In the genomic region with DNA sequence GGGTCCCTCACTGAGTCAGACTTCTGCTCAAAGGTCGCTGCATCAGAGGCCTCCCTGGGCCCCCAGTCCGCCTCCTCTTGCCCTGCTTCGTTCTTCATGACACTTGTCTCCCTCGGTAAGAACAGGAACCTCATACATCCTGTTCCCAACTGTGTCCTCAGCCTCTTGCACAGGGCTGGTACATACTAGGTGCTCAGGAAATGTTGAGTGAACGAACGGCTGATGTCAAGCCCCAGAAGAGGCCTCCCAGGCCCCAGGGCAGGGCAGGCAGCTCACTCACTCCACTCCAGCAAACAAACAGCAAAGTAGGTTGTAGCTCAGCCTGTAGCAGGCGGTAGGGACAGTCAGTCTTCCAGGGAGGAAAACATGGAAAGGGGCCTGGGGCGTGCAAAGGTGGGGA, we compare ENCODE assay signal across 28 cellular contexts. TPM values are rescaled to one million over a fixed set of nuclear protein-coding genes. Genes with fewer than 3 reads are reported as not detected.
DNase-seq lines count a peak whose midpoint lies in the region; ATAC-seq and TF ChIP-seq lines count a peak whose summit lies in the region.
"Had no signal": no experiment of that assay in that cellular context is flagged by ENCODE, and none has a peak within 500 bp of the region (broad histone marks: within the 10 kb centered on the region; RNA-seq: fewer than 3 reads in every experiment).

No MANE protein-coding gene starts in this region.

- CTCF ChIA-PET in activated CD4-positive, alpha-beta T cell treated with anti-CD3 and anti-CD28 coated beads for 36 hours (lab: Charles Lee), result interaction anchor here (0.6 kb wide), 1 partner anchor 47 kb away, joined by 3 read pairs; a partner anchor contains a TSS

- H3K27me3 Mint-ChIP-seq in activated CD4-positive, alpha-beta T cell treated with anti-CD3 and anti-CD28 coated beads for 36 hours, result no peaks in the 10 kb centered on the region
- no peaks in the 10 kb centered on the region for H3K27me3 Mint-ChIP-seq in activated naive CD8-positive, alpha-beta T cell treated with anti-CD3 and anti-CD28 coated beads, Interleukin-2, amount 10 ng/mL, durations not matched to agents 7 days and 5 days
- peaks cover 2% of the 10 kb centered on the region for H3K27me3 Mint-ChIP-seq in neural progenitor cell (ENCODE audit: insufficient read depth, low read depth)
- peaks cover 8% of the 10 kb centered on the region for H3K27me3 Mint-ChIP-seq in endothelial cell (ENCODE audit: unreplicated experiment)

- no peak overlapping the region for H3K4me3 Mint-ChIP-seq in activated CD4-positive, alpha-beta T cell treated with anti-CD3 and anti-CD28 coated beads for 36 hours
- H3K4me3 Mint-ChIP-seq in activated naive CD8-positive, alpha-beta T cell treated with anti-CD3 and anti-CD28 coated beads, Interleukin-2, amount 10 ng/mL, durations not matched to agents 7 days and 5 days, result no peak overlapping the region
- H3K4me3 Mint-ChIP-seq in neural progenitor cell (no peak overlapping the region), endothelial cell (ENCODE audit: unreplicated experiment) (no peak overlapping the region)

- H4K20me1 ChIP-seq in neural progenitor cell (ENCODE audit: low read depth), result peaks cover 37% of the 10 kb centered on the region

- no peak overlapping the region for H3K4me3 ChIP-seq in NB4 (ENCODE audit: low read depth, low read length)
- no peak overlapping the region for H3K4me3 ChIP-seq in neural progenitor cell
- no peak overlapping the region for H3K4me3 ChIP-seq in heart left ventricle
- H3K4me3 ChIP-seq: breast epithelium, esophagus muscularis mucosa, skin epidermis, stomach, tibial nerve had no signal

- peaks cover 11% of the 10 kb centered on the region for H3F3A ChIP-seq in neural progenitor cell (ENCODE audit: low read depth)

- intact Hi-C loops in activated CD4-positive, alpha-beta T cell treated with anti-CD3 and anti-CD28 coated beads for 36 hours (cut with DNase I, micrococcal nuclease), result no loop called here
- intact Hi-C loops in heart left ventricle (cut with DNase I), result no loop called here

- peaks cover 2% of the 10 kb centered on the region for H3K9me3 Mint-ChIP-seq in activated CD4-positive, alpha-beta T cell treated with anti-CD3 and anti-CD28 coated beads for 36 hours (ENCODE audit: low read depth)
- H3K9me3 Mint-ChIP-seq in activated naive CD8-positive, alpha-beta T cell treated with anti-CD3 and anti-CD28 coated beads, Interleukin-2, amount 10 ng/mL, durations not matched to agents 7 days and 5 days, result peaks cover 3% of the 10 kb centered on the region
- H3K9me3 Mint-ChIP-seq in neural progenitor cell (no peaks in the 10 kb centered on the region), endothelial cell (ENCODE audit: unreplicated experiment) (no peaks in the 10 kb centered on the region)

- H3K27ac ChIP-seq in neural progenitor cell (no peak overlapping the region), heart left ventricle (no peak overlapping the region)
- H3K27ac ChIP-seq: breast epithelium, esophagus muscularis mucosa, foreskin keratinocyte, stomach, tibial nerve had no signal

- H3K4me1 Mint-ChIP-seq in activated CD4-positive, alpha-beta T cell treated with anti-CD3 and anti-CD28 coated beads for 36 hours, result peaks cover 5% of the 10 kb centered on the region
- peaks cover 9% of the 10 kb centered on the region for H3K4me1 Mint-ChIP-seq in activated naive CD8-positive, alpha-beta T cell treated with anti-CD3 and anti-CD28 coated beads, Interleukin-2, amount 10 ng/mL, durations not matched to agents 7 days and 5 days
- H3K4me1 Mint-ChIP-seq in neural progenitor cell, result peaks cover 38% of the 10 kb centered on the region
- H3K4me1 Mint-ChIP-seq in endothelial cell (ENCODE audit: unreplicated experiment), result peaks cover 8% of the 10 kb centered on the region

- 79 to 88% (median 85%) methylated on average over 8 of the region's 8 CpGs for WGBS in heart left ventricle, 4 donors

- H3K9me3 ChIP-seq in neural progenitor cell (ENCODE audit: low read depth) (no peaks in the 10 kb centered on the region), heart left ventricle (peaks cover 0 to 7% (median 0%) of the 10 kb centered on the region in 12 donors)
- H3K9me3 ChIP-seq: breast epithelium had no signal

- POLR2A ChIA-PET in activated CD4-positive, alpha-beta T cell treated with anti-CD3 and anti-CD28 coated beads for 36 hours (lab: Charles Lee), result no interaction called here
- POLR2A ChIA-PET in activated naive CD8-positive, alpha-beta T cell treated with anti-CD3 and anti-CD28 coated beads, Interleukin-2, amount 10 ng/mL, durations not matched to agents 7 days and 5 days (lab: Charles Lee), result no interaction called here

- no peak overlapping the region for H2AFZ ChIP-seq in neural progenitor cell (replicated peaks)

- no peak overlapping the region for H3K9ac ChIP-seq in neural progenitor cell

- TF ChIP-seq POLR2A in NB4 (IDR thresholded peaks at IDR 0.05; ENCODE audit: extremely low read depth, insufficient read length) (no peak), heart left ventricle (IDR thresholded peaks at IDR 0.05) (no peak)

- H3K36me3 ChIP-seq in neural progenitor cell (no peaks in the 10 kb centered on the region), heart left ventricle (no peaks in the 10 kb centered on the region)
- H3K36me3 ChIP-seq: breast epithelium had no signal

- no peaks in the 10 kb centered on the region for H3K79me2 ChIP-seq in neural progenitor cell (ENCODE audit: low read depth)

- peak; percentile 35 for DNase-seq in activated CD4-positive, alpha-beta T cell treated with anti-CD3 and anti-CD28 coated beads for 36 hours
- no peak for DNase-seq in activated CD4-positive, alpha-beta T cell treated with anti-CD3 and anti-CD28 coated beads, Interleukin-2, amount 50 U/mL, for 4 hours
- DNase-seq in NB4 (ENCODE audit: low read depth), result peak; percentile 51
- DNase-seq in activated naive CD8-positive, alpha-beta T cell treated with anti-CD3 and anti-CD28 coated beads, Interleukin-2, amount 10 ng/mL, durations not matched to agents 7 days and 5 days, result no peak
- DNase-seq in neural progenitor cell (ENCODE audit: low spot score), result no peak
- no peak for DNase-seq in heart left ventricle
- no peak for DNase-seq in endothelial cell (ENCODE audit: low spot score)
- DNase-seq: 8988T; activated CD4-positive, CD25-positive, alpha-beta regulatory T cell treated with anti-CD3 and anti-CD28 coated beads, Interleukin-2, amount 50 U/mL, for 72 hours; activated naive CD4-positive, alpha-beta T cell treated with Interleukin-2 at 50 U/mL for 16 hours; activated T-cell treated with anti-CD3 and anti-CD28 coated beads, Interleukin-2, amount 50 U/mL, for 1 hour; amygdala; effector memory CD4-positive, alpha-beta T cell; foreskin keratinocyte; GOT3; IMR-90; left colon; mammary epithelial cell; NCI-H1105; NCI-H1930; NCI-H526 treated with DMSO at 0.1 percent for 48 hours; stomach; T-helper 1 cell had no signal

- ATAC-seq in activated CD4-positive, alpha-beta T cell treated with anti-CD3 and anti-CD28 coated beads for 36 hours, result peak; percentile 78
- no peak for ATAC-seq in activated naive CD8-positive, alpha-beta T cell treated with anti-CD3 and anti-CD28 coated beads, Interleukin-2, amount 10 ng/mL, durations not matched to agents 7 days and 5 days (ENCODE audit: low read depth)
- no peak for ATAC-seq in heart left ventricle
- no peak for ATAC-seq in HG03565 (IDR thresholded peaks at IDR 0.05; ENCODE audit: unreplicated experiment)
- ATAC-seq: foreskin keratinocyte, left colon had no signal

- no peaks in the 10 kb centered on the region for H3K36me3 Mint-ChIP-seq in activated CD4-positive, alpha-beta T cell treated with anti-CD3 and anti-CD28 coated beads for 36 hours (ENCODE audit: low read depth)
- peaks cover 4% of the 10 kb centered on the region for H3K36me3 Mint-ChIP-seq in activated naive CD8-positive, alpha-beta T cell treated with anti-CD3 and anti-CD28 coated beads, Interleukin-2, amount 10 ng/mL, durations not matched to agents 7 days and 5 days
- H3K36me3 Mint-ChIP-seq in neural progenitor cell (peaks cover 1% of the 10 kb centered on the region), endothelial cell (ENCODE audit: low read depth, unreplicated experiment) (peaks cover 3% of the 10 kb centered on the region)

- H3K27ac Mint-ChIP-seq in activated CD4-positive, alpha-beta T cell treated with anti-CD3 and anti-CD28 coated beads for 36 hours, result peak overlapping the region; percentile 52
- H3K27ac Mint-ChIP-seq in activated naive CD8-positive, alpha-beta T cell treated with anti-CD3 and anti-CD28 coated beads, Interleukin-2, amount 10 ng/mL, durations not matched to agents 7 days and 5 days, result peak overlapping the region; percentile 50
- H3K27ac Mint-ChIP-seq in neural progenitor cell (peak overlapping the region; percentile 15), endothelial cell (ENCODE audit: unreplicated experiment) (no peak overlapping the region)

- TF ChIP-seq CTCF in NB4 (IDR thresholded peaks at IDR 0.05; ENCODE audit: low read depth, low read length) (no peak), neural progenitor cell (IDR thresholded peaks at IDR 0.05) (no peak), heart left ventricle (IDR thresholded peaks at IDR 0.05) (no peak), endothelial cell (IDR thresholded peaks at IDR 0.05; ENCODE audit: unreplicated experiment) (no peak)

- H3K4me1 ChIP-seq in neural progenitor cell (peaks cover 13% of the 10 kb centered on the region), heart left ventricle (peaks cover 0 to 29% (median 7%) of the 10 kb centered on the region in 12 donors)
- H3K4me1 ChIP-seq: breast epithelium, foreskin keratinocyte had no signal

- no peak overlapping the region for H3K4me2 ChIP-seq in neural progenitor cell

- H3K27me3 ChIP-seq in neural progenitor cell (no peaks in the 10 kb centered on the region), heart left ventricle (no peaks in the 10 kb centered on the region)
- H3K27me3 ChIP-seq: breast epithelium, esophagus muscularis mucosa, foreskin keratinocyte, stomach, tibial nerve had no signal

RNA-seq across cellular contexts. Expression of a gene that starts 17.2 kb away (rescaled TPM):
- total RNA-seq in activated CD4-positive, alpha-beta T cell treated with anti-CD3 and anti-CD28 coated beads for 36 hours, result under 1 TPM; 0.58 to 0.89 TPM
- 10 to 100 TPM; 27.1 to 31.6 TPM for total RNA-seq in activated naive CD8-positive, alpha-beta T cell treated with anti-CD3 and anti-CD28 coated beads, Interleukin-2, amount 10 ng/mL, durations not matched to agents 7 days and 5 days
- total RNA-seq in neural progenitor cell (ENCODE audit: low replicate concordance) (11.0 and 26.9 TPM in 2 replicates), heart left ventricle (10 to 100 TPM; 20.0 to 49.9 (median 38.6) TPM), endothelial cell (ENCODE audit: unreplicated experiment) (2.9 TPM)
- 10 to 100 TPM; 39.3 to 41.9 TPM for polyA plus RNA-seq in heart left ventricle

RNA-seq across cellular contexts. Expression of a gene that starts 32.5 kb away (rescaled TPM):
- 10 to 100 TPM; 15.0 to 17.1 TPM for total RNA-seq in activated CD4-positive, alpha-beta T cell treated with anti-CD3 and anti-CD28 coated beads for 36 hours
- 10 to 100 TPM; 37.4 to 39.9 TPM for total RNA-seq in activated naive CD8-positive, alpha-beta T cell treated with anti-CD3 and anti-CD28 coated beads, Interleukin-2, amount 10 ng/mL, durations not matched to agents 7 days and 5 days
- total RNA-seq in neural progenitor cell (ENCODE audit: low replicate concordance) (15.8 and 28.7 TPM in 2 replicates), heart left ventricle (10 to 100 TPM; 14.5 to 21.7 (median 17.4) TPM), endothelial cell (ENCODE audit: unreplicated experiment) (24.0 TPM)
- 10 to 100 TPM; 17.8 to 18.1 TPM for polyA plus RNA-seq in heart left ventricle

RNA-seq across cellular contexts. Expression of a gene that starts 47.6 kb away (rescaled TPM):
- 1,000 to 10,000 TPM; 2,519 to 3,155 TPM for total RNA-seq in activated CD4-positive, alpha-beta T cell treated with anti-CD3 and anti-CD28 coated beads for 36 hours
- 1,000 to 10,000 TPM; 1,927 to 2,015 TPM for total RNA-seq in activated naive CD8-positive, alpha-beta T cell treated with anti-CD3 and anti-CD28 coated beads, Interleukin-2, amount 10 ng/mL, durations not matched to agents 7 days and 5 days
- total RNA-seq in neural progenitor cell (ENCODE audit: low replicate concordance), result 3,021 and 4,709 TPM in 2 replicates
- total RNA-seq in heart left ventricle, result 100 to 1,000 TPM; 237 to 911 (median 336) TPM
- 1,000 to 10,000 TPM in 1 of 2 donors, 100 to 1,000 TPM in 1; 329 to 1,765 TPM for polyA plus RNA-seq in heart left ventricle
- total RNA-seq in endothelial cell (ENCODE audit: unreplicated experiment), result 2,149 TPM

Comparison
In these comparisons a context has a peak if more than half of its experiments do, and no peak if none do; other contexts are left out.
1. DNase-seq: peak in activated CD4-positive, alpha-beta T cell treated with anti-CD3 and anti-CD28 coated beads for 36 hours (single experiment) and NB4 (single experiment); none in activated CD4-positive, alpha-beta T cell treated with anti-CD3 and anti-CD28 coated beads, Interleukin-2, amount 50 U/mL, for 4 hours (0 of 2), activated naive CD8-positive, alpha-beta T cell treated with anti-CD3 and anti-CD28 coated beads, Interleukin-2, amount 10 ng/mL, durations not matched to agents 7 days and 5 days (single experiment), neural progenitor cell (single experiment), heart left ventricle (0 of 5) and endothelial cell (single experiment).